In the genomic region with DNA sequence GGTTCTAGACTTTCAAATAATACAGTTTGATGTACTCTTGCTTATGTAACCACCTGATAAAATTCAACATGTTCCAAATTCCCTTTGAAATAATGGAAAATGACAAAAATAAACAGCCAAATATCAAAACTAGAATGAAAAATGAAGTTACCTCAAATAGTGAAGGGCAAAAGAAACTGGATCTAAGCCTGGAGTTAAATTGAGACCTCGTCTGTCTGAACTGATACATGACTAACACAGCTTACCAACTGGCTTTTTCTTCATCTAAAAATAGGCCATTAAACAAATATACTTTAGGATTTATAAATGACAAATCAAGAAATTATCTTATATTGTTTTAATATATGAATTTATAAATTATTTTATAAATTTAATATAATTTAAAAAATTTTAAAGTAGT, we compare ENCODE assay signal across 18 cellular contexts.
"Had no signal": no experiment of that assay in that cellular context is flagged by ENCODE, and none has a peak within 500 bp of the region (broad histone marks: within the 10 kb centered on the region; RNA-seq: fewer than 3 reads in every experiment).

No MANE protein-coding gene starts in this region.

- H3K4me1 ChIP-seq: sigmoid colon had no signal

- H3K9me3 ChIP-seq: gastrocnemius medialis, neutrophil, sigmoid colon had no signal

- H3K27me3 ChIP-seq: gastrocnemius medialis, neutrophil, sigmoid colon had no signal

- H3K4me3 ChIP-seq: coronary artery, gastrocnemius medialis, lung, sigmoid colon had no signal

- FAIRE-seq: keratinocyte, small intestine had no signal

- DNase-seq: effector CD8-positive, alpha-beta T cell; gastrocnemius medialis; immature natural killer cell; left cardiac atrium; left ventricle myocardium superior; mesenchymal stem cell; midbrain; naive thymus-derived CD4-positive, alpha-beta T cell; nephron progenitor cell; sigmoid colon; small intestine; stimulated activated CD4-positive, alpha-beta T cell treated with anti-CD3 and anti-CD28 coated beads, Interleukin-2, amount 100 ng/mL, for 48 hours; stimulated activated naive CD4-positive, alpha-beta T cell treated with Interleukin-2 at 50 U/mL for 16 hours; trophoblast cell had no signal

- H3K27ac ChIP-seq: coronary artery, neutrophil, sigmoid colon had no signal
